ENCODE assay signal across 8 cellular contexts in genomic region chr16:75263963-75264445, GRCh38. TPM values are rescaled to one million over a fixed set of nuclear protein-coding genes. Genes with fewer than 3 reads are reported as not detected.
DNase-seq lines count a peak whose midpoint lies in the region; ATAC-seq, FAIRE-seq and TF ChIP-seq lines count a peak whose summit lies in the region.

No MANE protein-coding gene starts in this region.

- no peak overlapping the region for H2AFZ ChIP-seq in H1 (ENCODE audit: low read length)

- peaks cover 0 to 13% (median 13%) of the 10 kb centered on the region in 7 donors for H3K4me1 Mint-ChIP-seq in naive thymus-derived CD4-positive, alpha-beta T cell

- no peak overlapping the region for H3K18ac ChIP-seq in H1 (ENCODE audit: extremely low read depth, low read length)

- peaks cover 0 to 63% of the 10 kb centered on the region in 2 experiments; a peak in 2 of 4 replicates for H3K79me2 ChIP-seq in H1 (ENCODE audit: control insufficient read depth in 1 of 2, insufficient read depth in 2 of 2, low read length in 2 of 2)

- no peaks in the 10 kb centered on the region for H3K9me3 ChIP-seq in H1 (ENCODE audit: insufficient read depth in 2 of 2, low read depth in 1 of 2, low read length in 1 of 2)
- no peaks in the 10 kb centered on the region for H3K9me3 ChIP-seq in naive thymus-derived CD4-positive, alpha-beta T cell (ENCODE audit: control insufficient read depth in 2 of 3, low read length in 3 of 3)

- no peak overlapping the region; the same call in 1 of the 2 replicates for H2BK5ac ChIP-seq in H1 (ENCODE audit: low read depth, low read length)

- H4K20me1 ChIP-seq in H1 (replicated peaks in 1 of 2; ENCODE audit: control insufficient read depth in 1 of 2, insufficient read depth in 2 of 2, low read length in 2 of 2), result peaks cover 15 to 28% of the 10 kb centered on the region in 2 experiments

- H3K9ac ChIP-seq in H1 (replicated peaks in 1 of 4; ENCODE audit: extremely low read depth in 1 of 4, low read depth in 3 of 4, low read length in 3 of 4), result no peak overlapping the region

- H3K4ac ChIP-seq in H1 (replicated peaks; ENCODE audit: insufficient read length, low read depth, low read length), result no peak overlapping the region

- WGBS in H1 (ENCODE audit: extremely low coverage in 1 of 2, insufficient coverage in 1 of 2, insufficient read length in 1 of 2, insufficient replicate concordance in 2 of 2, low coverage in 1 of 2, low lambda C conversion rate in 2 of 2, missing lambda C conversion rate in 1 of 2), 2 experiments, result 92% methylated on average over 8 of the region's 8 CpGs; no CpG with 5 or more reads in 1 of the 2 experiments

- H2AK5ac ChIP-seq in H1 (ENCODE audit: low read depth, low read length), result no peak overlapping the region

- no peak overlapping the region for H3K27ac ChIP-seq in H1 (ENCODE audit: low read depth, low read length)
- H3K27ac ChIP-seq in naive thymus-derived CD4-positive, alpha-beta T cell (ENCODE audit: low read depth, low read length), result no peak overlapping the region

- peak overlapping the region; percentile 81 for H3K4me3 ChIP-seq in AG04449 (ENCODE audit: low read depth, low read length)
- peak overlapping the region; percentile 93 for H3K4me3 ChIP-seq in LNCaP clone FGC (ENCODE audit: low read depth, low read length)
- peak overlapping the region in 1 of 4 experiments; percentile 99; a peak in 3 of 8 replicates for H3K4me3 ChIP-seq in H1 (ENCODE audit: extremely low read depth in 1 of 4, insufficient read depth in 2 of 4, low read depth in 3 of 4, low read length in 4 of 4)
- H3K4me3 ChIP-seq in naive thymus-derived CD4-positive, alpha-beta T cell (ENCODE audit: low read length), result no peak overlapping the region

- H3K14ac ChIP-seq in H1 (ENCODE audit: insufficient read length), result no peak overlapping the region

- H4K8ac ChIP-seq in H1 (ENCODE audit: extremely low read depth, insufficient read depth, low read length), result no peak overlapping the region

- H3K23me2 ChIP-seq in H1 (ENCODE audit: low read depth, low read length), result peaks cover 11% of the 10 kb centered on the region; the same call in 1 of the 2 replicates

- no peaks in the 10 kb centered on the region for H3K27me3 ChIP-seq in H1 (replicated peaks in 1 of 4; ENCODE audit: control insufficient read depth in 3 of 4, extremely low read depth in 1 of 4, insufficient read depth in 3 of 4, low read length in 3 of 4)
- no peaks in the 10 kb centered on the region for H3K27me3 ChIP-seq in naive thymus-derived CD4-positive, alpha-beta T cell (ENCODE audit: control insufficient read depth in 2 of 2, insufficient read depth in 2 of 2, low read length in 2 of 2)

- ATAC-seq in naive thymus-derived CD4-positive, alpha-beta T cell, result no peak
- ATAC-seq in HG02678 (IDR thresholded peaks at IDR 0.05; ENCODE audit: unreplicated experiment), result no peak

- peaks cover 32 to 54% (median 51%) of the 10 kb centered on the region in 5 donors for H3K27me3 Mint-ChIP-seq in naive thymus-derived CD4-positive, alpha-beta T cell

- H2BK12ac ChIP-seq in H1 (ENCODE audit: low read depth, low read length), result no peak overlapping the region

- H3K23ac ChIP-seq in H1 (ENCODE audit: insufficient read length), result no peak overlapping the region

- H3K4me3 Mint-ChIP-seq in naive thymus-derived CD4-positive, alpha-beta T cell, result peak overlapping the region in 9 of 10 donors; percentile 45 to 86 (median 71)

- H3K27ac Mint-ChIP-seq in naive thymus-derived CD4-positive, alpha-beta T cell, result no peak overlapping the region

- TF ChIP-seq RAD21 in H1 (IDR thresholded peaks at IDR 0.05 in 1 of 2, conservative IDR thresholded peaks at IDR 0.05 in 1 of 2; ENCODE audit: low read depth in 2 of 2, low read length in 2 of 2), result no peak

- no peak for TF ChIP-seq POLR2A in H1 (IDR thresholded peaks at IDR 0.05; ENCODE audit: control extremely low read depth in 1 of 2, low read depth in 2 of 2, low read length in 2 of 2)

- H2BK20ac ChIP-seq in H1 (ENCODE audit: low read length), result no peak overlapping the region

- peaks cover 26% of the 10 kb centered on the region for H3K79me1 ChIP-seq in H1 (ENCODE audit: low read depth, low read length)

- no peaks in the 10 kb centered on the region for H3K36me3 ChIP-seq in H1 (ENCODE audit: control insufficient read depth in 2 of 4, insufficient read depth in 4 of 4, low read length in 3 of 4)
- no peaks in the 10 kb centered on the region for H3K36me3 ChIP-seq in naive thymus-derived CD4-positive, alpha-beta T cell (ENCODE audit: control insufficient read depth in 2 of 3, insufficient read depth in 3 of 3, low read length in 3 of 3)

- no peak overlapping the region for H3K56ac ChIP-seq in H1 (replicated peaks; ENCODE audit: insufficient read length, low read depth, low read length)

- peak overlapping the region; percentile 79 to 92; a peak in 3 of 4 replicates for H3K4me2 ChIP-seq in H1 (ENCODE audit: insufficient read depth in 1 of 2, low read depth in 2 of 2, low read length in 2 of 2)

- TF ChIP-seq CTCF in AG04449 (IDR thresholded peaks at IDR 0.05; ENCODE audit: insufficient read depth, low read length, missing control alignments) (no peak), LNCaP clone FGC (IDR thresholded peaks at IDR 0.05; ENCODE audit: control insufficient read depth, extremely low read depth, insufficient read depth) (no peak), H1 (IDR thresholded peaks at IDR 0.05; ENCODE audit: control extremely low read depth in 1 of 3, insufficient read depth in 1 of 3, low read depth in 1 of 3, low read length in 3 of 3) (no peak)

- no peak for FAIRE-seq in H1 (lab: Jason Lieb, UNC)

- no peak overlapping the region for H2BK120ac ChIP-seq in H1 (replicated peaks; ENCODE audit: low read depth, low read length)

- H4K5ac ChIP-seq in H1 (ENCODE audit: insufficient read length, low read depth, low read length), result no peak overlapping the region

- DNase-seq in AG04449 (ENCODE audit: low read depth, low spot score) (no peak), LNCaP clone FGC (ENCODE audit: low read depth) (peak; percentile 64), H1 (ENCODE audit: low read depth in 1 of 2, low spot score in 2 of 2) (no peak), NCI-H1436 (lab: John Stamatoyannopoulos, UW) (no peak)
- no peak for DNase-seq in naive thymus-derived CD4-positive, alpha-beta T cell
- DNase-seq in stimulated activated CD4-positive, alpha-beta T cell treated with anti-CD3 and anti-CD28 coated beads, Interleukin-15, amount 100 ng/mL, for 24 hours, result no peak
- no peak for DNase-seq in stimulated activated CD4-positive, alpha-beta T cell treated with anti-CD3 and anti-CD28 coated beads, Interleukin-1b, Interleukin-23, amount 100 ng/mL, for 48 hours

- no peak overlapping the region for H2BK15ac ChIP-seq in H1 (ENCODE audit: low read length)

- intact Hi-C loops in naive thymus-derived CD4-positive, alpha-beta T cell (cut with micrococcal nuclease), result no loop called here

- no peaks in the 10 kb centered on the region for H3K36me3 Mint-ChIP-seq in naive thymus-derived CD4-positive, alpha-beta T cell

- peaks cover 0 to 31% (median 25%) of the 10 kb centered on the region in 4 experiments; a peak in 6 of 7 replicates for H3K4me1 ChIP-seq in H1 (replicated peaks in 1 of 4; ENCODE audit: control insufficient read depth in 3 of 4, insufficient read depth in 4 of 4, low read length in 3 of 4)
- no peaks in the 10 kb centered on the region for H3K4me1 ChIP-seq in naive thymus-derived CD4-positive, alpha-beta T cell (ENCODE audit: control insufficient read depth in 2 of 2, insufficient read depth in 2 of 2, low read length in 2 of 2)

- POLR2A ChIA-PET in AG04449 (lab: Yijun Ruan, JAX) (no interaction called here), H1 (lab: Charles Lee; ENCODE audit: partially characterized antibody) (interaction anchor here (1.2 to 9.2 kb wide), 5 partner anchors 11 to 55 kb away, joined by 3 to 158 read pairs (median 4); partner anchors contain the start of gene BCAR1)
- POLR2A ChIA-PET in naive thymus-derived CD4-positive, alpha-beta T cell (lab: Charles Lee), result no interaction called here

- TF ChIP-seq EP300 in H1 (IDR thresholded peaks at IDR 0.05; ENCODE audit: borderline replicate concordance in 1 of 2, low read depth in 2 of 2, low read length in 2 of 2), result no peak

- CTCF ChIA-PET in AG04449 (lab: Yijun Ruan, JAX) (interaction anchor here (1.0 to 2.1 kb wide), 2 partner anchors 10 to 29 kb away, joined by 3 to 7 read pairs; no protein-coding TSS in a partner anchor), H1 (lab: Charles Lee; ENCODE audit: partially characterized antibody) (interaction anchor here (0.9 to 1.3 kb wide), 4 partner anchors 9 to 123 kb away, joined by 3 to 7 read pairs (median 4); no protein-coding TSS in a partner anchor)
- CTCF ChIA-PET in naive thymus-derived CD4-positive, alpha-beta T cell (lab: Charles Lee), result no interaction called here

- peaks cover 0 to 1% (median 0%) of the 10 kb centered on the region in 11 donors for H3K9me3 Mint-ChIP-seq in naive thymus-derived CD4-positive, alpha-beta T cell

- H4K91ac ChIP-seq in H1 (replicated peaks; ENCODE audit: insufficient read length, low read length), result no peak overlapping the region

RNA-seq across cellular contexts. Expression of gene BCAR1, which starts 12.6 kb away (rescaled TPM):
- 103 and 105 TPM in 2 replicates for total RNA-seq in H1 (2021; fragmentation: NEBNext Ultra II Directional; extraction: Animal tissue kit (Norgen Biotek cat#: 25700))
- polyA plus RNA-seq in H1 (2011; rRNA removed), result 59.8 and 93.8 TPM in 2 replicates
- polyA plus RNA-seq in H1 (2011; cell fraction: cytosol; rRNA removed), result 51.9 TPM
- polyA plus RNA-seq in H1 (2011; cell fraction: nucleus; rRNA removed), result 130 TPM
- 42.6 to 68.8 TPM (median 64.7 TPM) in 4 replicates for polyA plus RNA-seq in H1 (2012, experiment 1 of 2)
- polyA plus RNA-seq in H1 (2012, experiment 2 of 2), result 54.8 TPM
- 83.5 TPM for polyA plus RNA-seq in H1 (2013, experiment 1 of 2)
- 83.4 TPM for polyA plus RNA-seq in H1 (2013, experiment 2 of 2)
- polyA minus RNA-seq in H1 (2011; rRNA and poly(A)+ RNA removed), result 19.1 and 21.8 TPM in 2 replicates
- polyA minus RNA-seq in H1 (2011; cell fraction: cytosol; rRNA and poly(A)+ RNA removed), result 43.2 TPM
- 75.0 TPM for polyA minus RNA-seq in H1 (2011; cell fraction: nucleus; rRNA and poly(A)+ RNA removed)
- not detected for total RNA-seq in naive thymus-derived CD4-positive, alpha-beta T cell
- polyA plus RNA-seq in naive thymus-derived CD4-positive, alpha-beta T cell, result not detected

RNA-seq across cellular contexts. Expression of gene CTRB1, which starts 45.2 kb away (rescaled TPM):
- not detected in 2 replicates for total RNA-seq in H1 (2021; fragmentation: NEBNext Ultra II Directional; extraction: Animal tissue kit (Norgen Biotek cat#: 25700))
- polyA plus RNA-seq in H1 (2011; rRNA removed), result not detected in 2 replicates
- polyA plus RNA-seq in H1 (2011; cell fraction: cytosol; rRNA removed), result not detected
- polyA plus RNA-seq in H1 (2011; cell fraction: nucleus; rRNA removed), result not detected
- not detected in 4 replicates for polyA plus RNA-seq in H1 (2012, experiment 1 of 2)
- not detected for polyA plus RNA-seq in H1 (2012, experiment 2 of 2)
- not detected for polyA plus RNA-seq in H1 (2013, experiment 1 of 2)
- polyA plus RNA-seq in H1 (2013, experiment 2 of 2), result not detected
- not detected in 2 replicates for polyA minus RNA-seq in H1 (2011; rRNA and poly(A)+ RNA removed)
- polyA minus RNA-seq in H1 (2011; cell fraction: cytosol; rRNA and poly(A)+ RNA removed), result not detected
- polyA minus RNA-seq in H1 (2011; cell fraction: nucleus; rRNA and poly(A)+ RNA removed), result not detected
- not detected for total RNA-seq in naive thymus-derived CD4-positive, alpha-beta T cell
- not detected for polyA plus RNA-seq in naive thymus-derived CD4-positive, alpha-beta T cell

RNA-seq across cellular contexts. Expression of gene CTRB2, which starts 57.0 kb away (rescaled TPM):
- total RNA-seq in H1 (2021; fragmentation: NEBNext Ultra II Directional; extraction: Animal tissue kit (Norgen Biotek cat#: 25700)), result not detected in 2 replicates
- polyA plus RNA-seq in H1 (2011; rRNA removed), result not detected in 2 replicates
- polyA plus RNA-seq in H1 (2011; cell fraction: cytosol; rRNA removed), result not detected
- not detected for polyA plus RNA-seq in H1 (2011; cell fraction: nucleus; rRNA removed)
- polyA plus RNA-seq in H1 (2012, experiment 1 of 2), result not detected in 4 replicates
- not detected for polyA plus RNA-seq in H1 (2012, experiment 2 of 2)
- polyA plus RNA-seq in H1 (2013, experiment 1 of 2), result not detected
- not detected for polyA plus RNA-seq in H1 (2013, experiment 2 of 2)
- polyA minus RNA-seq in H1 (2011; rRNA and poly(A)+ RNA removed), result not detected in 2 replicates
- polyA minus RNA-seq in H1 (2011; cell fraction: cytosol; rRNA and poly(A)+ RNA removed), result not detected
- not detected for polyA minus RNA-seq in H1 (2011; cell fraction: nucleus; rRNA and poly(A)+ RNA removed)
- total RNA-seq in naive thymus-derived CD4-positive, alpha-beta T cell, result not detected
- not detected for polyA plus RNA-seq in naive thymus-derived CD4-positive, alpha-beta T cell

Comparison
In these comparisons a context has a peak if more than half of its experiments do, and no peak if none do; other contexts are left out.
1. RNA of gene BCAR1, which starts 12.6 kb away (total RNA-seq): 103 to 105 TPM in H1; not detected in naive thymus-derived CD4-positive, alpha-beta T cell; every median in the first group is over 10 times any median in the second.